Comparison of ENCODE assay signal across 14 cellular contexts in genomic region chrX:63050225-63050624, GRCh38.
A peak's percentile ranks its signal among the peaks of the same experiment; 100 is the strongest.
DNase-seq lines count a peak whose midpoint lies in the region; ATAC-seq and TF ChIP-seq lines count a peak whose summit lies in the region.
"Had no signal": no experiment of that assay in that cellular context is flagged by ENCODE, and none has a peak within 500 bp of the region (broad histone marks: within the 10 kb centered on the region; RNA-seq: fewer than 3 reads in every experiment).

No MANE protein-coding gene starts in this region.

- ATAC-seq in GM18867 (IDR thresholded peaks at IDR 0.05; ENCODE audit: unreplicated experiment) (peak; percentile 88), WTC11 (no peak), natural killer cell (no peak)

- no peak overlapping the region for H3K27ac Mint-ChIP-seq in WTC11
- no peak overlapping the region for H3K27ac Mint-ChIP-seq in natural killer cell
- H3K27ac Mint-ChIP-seq: CD4-positive, alpha-beta T cell had no signal

- intact Hi-C loops in natural killer cell (cut with micrococcal nuclease) = no loop called here

- H3K4me1 Mint-ChIP-seq in WTC11 = no peaks in the 10 kb centered on the region
- no peaks in the 10 kb centered on the region for H3K4me1 Mint-ChIP-seq in natural killer cell

- TF ChIP-seq CTCF in WTC11 (IDR thresholded peaks at IDR 0.05) = no peak
- TF ChIP-seq CTCF in natural killer cell (IDR thresholded peaks at IDR 0.05) = no peak

- peaks cover 67% of the 10 kb centered on the region for H3K9me3 Mint-ChIP-seq in WTC11
- H3K9me3 Mint-ChIP-seq in natural killer cell = peaks cover 2 to 3% of the 10 kb centered on the region in 2 donors
- H3K9me3 Mint-ChIP-seq: CD4-positive, alpha-beta T cell had no signal

- DNase-seq in ELF-1 (ENCODE audit: low read depth, low spot score) (peak; percentile 10), NCI-H1048 (lab: John Stamatoyannopoulos, UW) (peak; percentile 1), dermis blood vessel endothelial cell (peak; percentile 0), WTC11 (ENCODE audit: low spot score) (no peak), natural killer cell (no peak), superior temporal gyrus (ENCODE audit: extremely low spot score) (no peak), NCI-H187 treated with DMSO at 0.1 percent for 48 hours (lab: John Stamatoyannopoulos, UW) (no peak)
- DNase-seq: activated CD8-positive, alpha-beta memory T cell treated with anti-CD3 and anti-CD28 coated beads for 24 hours; activated gamma-delta T cell treated with Interleukin-2 at 50 U/mL for 16 hours; CD4-positive, alpha-beta T cell; foreskin fibroblast; NCI-H446 treated with DMSO at 0.1 percent for 48 hours; ovary had no signal

- H3K36me3 Mint-ChIP-seq in WTC11 (peaks cover 41% of the 10 kb centered on the region), natural killer cell (no peaks in the 10 kb centered on the region)

- CTCF ChIA-PET in WTC11 (lab: Charles Lee) = no interaction called here

- H3K27me3 Mint-ChIP-seq in WTC11 (ENCODE audit: low read depth) (no peaks in the 10 kb centered on the region; the same call in 1 of the 2 replicates), natural killer cell (ENCODE audit: low read depth in 2 of 2) (no peaks in the 10 kb centered on the region)
- H3K27me3 Mint-ChIP-seq: CD4-positive, alpha-beta T cell had no signal

- H3K4me3 Mint-ChIP-seq in WTC11 (no peak overlapping the region), natural killer cell (no peak overlapping the region)
- H3K4me3 Mint-ChIP-seq: CD4-positive, alpha-beta T cell had no signal

- POLR2A ChIA-PET in WTC11 (lab: Charles Lee) = no interaction called here

TF ChIP-seq in WTC11, 78 proteins besides CTCF, POLR2A, EP300 and RAD21 (continues in another document):
- TF ChIP-seq PRRX2 (CRISPR knock-in tag; IDR thresholded peaks at IDR 0.05) (no peak), ZNF532 (CRISPR knock-in tag; IDR thresholded peaks at IDR 0.05; ENCODE audit: borderline replicate concordance) (no peak), ATF6 (CRISPR knock-in tag; IDR thresholded peaks at IDR 0.05) (no peak), ATF3 (CRISPR knock-in tag; conservative IDR thresholded peaks at IDR 0.05) (no peak), MYBL2 (CRISPR knock-in tag; IDR thresholded peaks at IDR 0.05) (no peak), E2F4 (CRISPR knock-in tag; IDR thresholded peaks at IDR 0.05; ENCODE audit: borderline replicate concordance, low read depth) (no peak), E2F5 (CRISPR knock-in tag; IDR thresholded peaks at IDR 0.05) (no peak), USF1 (CRISPR knock-in tag; IDR thresholded peaks at IDR 0.05) (no peak), ERG (CRISPR knock-in tag; IDR thresholded peaks at IDR 0.05) (no peak), ZBTB43 (CRISPR knock-in tag; IDR thresholded peaks at IDR 0.05) (no peak), EMX1 (CRISPR knock-in tag; IDR thresholded peaks at IDR 0.05) (no peak), KAT7 (CRISPR knock-in tag; IDR thresholded peaks at IDR 0.05; ENCODE audit: borderline replicate concordance) (no peak)

Comparison
In these comparisons a context has a peak if more than half of its experiments do, and no peak if none do; other contexts are left out.
1. DNase-seq: peak in ELF-1 (single experiment), NCI-H1048 (single experiment) and dermis blood vessel endothelial cell (single experiment); none in WTC11 (single experiment), natural killer cell (single experiment), superior temporal gyrus (single experiment) and NCI-H187 treated with DMSO at 0.1 percent for 48 hours (single experiment).